In genomic region chr13:109773276-109773675, GRCh38 we compare ENCODE assay signal across 19 cellular contexts. TPM values are rescaled to one million over a fixed set of nuclear protein-coding genes. Genes with fewer than 3 reads are reported as not detected.
DNase-seq lines count a peak whose midpoint lies in the region; ATAC-seq and TF ChIP-seq lines count a peak whose summit lies in the region.
"Had no signal": no experiment of that assay in that cellular context is flagged by ENCODE, and none has a peak within 500 bp of the region (broad histone marks: within the 10 kb centered on the region; RNA-seq: fewer than 3 reads in every experiment).

No MANE protein-coding gene starts in this region.

- peaks cover 55% of the 10 kb centered on the region for H3K4me1 ChIP-seq in SJSA1 (replicated peaks)

- in situ Hi-C loops in ACHN (cut with HindIII; ENCODE audit: low pct_ligation_motif_present, low pct_unique_long_range_greater_than_20kb, low sequenced_read_pairs) = no loop called here

- H3K4me3 ChIP-seq in SJSA1 = no peak overlapping the region
- H3K4me3 ChIP-seq: sigmoid colon had no signal

- peaks cover 10% of the 10 kb centered on the region; the same call in 1 of the 2 replicates for H3K36me3 ChIP-seq in SJSA1

- H3K27me3 ChIP-seq in SJSA1 (replicated peaks) = no peaks in the 10 kb centered on the region
- H3K27me3 ChIP-seq: sigmoid colon had no signal

- ATAC-seq in esophagus mucosa = peak; percentile 74
- no peak for ATAC-seq in HG03571 (IDR thresholded peaks at IDR 0.05; ENCODE audit: unreplicated experiment)
- no peak for ATAC-seq in HG03520 (IDR thresholded peaks at IDR 0.05; ENCODE audit: unreplicated experiment)
- ATAC-seq in GM21381 (IDR thresholded peaks at IDR 0.05; ENCODE audit: unreplicated experiment) = no peak
- ATAC-seq: left cardiac atrium; stimulated activated memory B cell treated with anti-CD40 and anti-IgM and Interleukin-4, amounts not matched to agents 10 μg/mL and 1 μg/mL and 100 μg/mL, for 72 hours; WTC11 had no signal

- H3K27ac ChIP-seq in 22Rv1 (peak overlapping the region; percentile 7; the same call in 1 of the 2 replicates), SJSA1 (peak overlapping the region; percentile 50)
- H3K27ac ChIP-seq: C4-2B, sigmoid colon had no signal

- DNase-seq in ACHN (peak; percentile 61), SJSA1 (ENCODE audit: low read depth in 1 of 2, low spot score in 2 of 2) (peak in 1 of 2 experiments; percentile 95), AG08396 (ENCODE audit: low spot score) (no peak)
- DNase-seq: aorta, cortex of kidney, DND-41, GOT3, left cardiac atrium, NCI-H1417, NCI-H2227 treated with DMSO at 0.1 percent for 48 hours, sigmoid colon had no signal

- no peak for TF ChIP-seq CTCF in 22Rv1 (IDR thresholded peaks at IDR 0.05)

- H3K9me3 ChIP-seq in SJSA1 (replicated peaks) = no peaks in the 10 kb centered on the region
- H3K9me3 ChIP-seq: sigmoid colon had no signal

RNA-seq across cellular contexts. Expression of gene IRS2, which starts 13.1 kb away (rescaled TPM):
- 6.0 and 8.1 TPM in 2 replicates for total RNA-seq in SJSA1 (2014; rRNA removed; shearing (Covaris generic))
- 1.6 TPM for total RNA-seq in esophagus mucosa
